In genomic region chr1:101174722-101175121, GRCh38 we compare ENCODE assay signal across 14 cellular contexts.
DNase-seq lines count a peak whose midpoint lies in the region; ATAC-seq, FAIRE-seq and TF ChIP-seq lines count a peak whose summit lies in the region.
"Had no signal": no experiment of that assay in that cellular context is flagged by ENCODE, and none has a peak within 500 bp of the region (broad histone marks: within the 10 kb centered on the region; RNA-seq: fewer than 3 reads in every experiment).

No MANE protein-coding gene starts in this region.

- H3K23me2 ChIP-seq in H1 (ENCODE audit: low read depth, low read length): no peaks in the 10 kb centered on the region

- H2BK5ac ChIP-seq in H1 (ENCODE audit: low read depth, low read length): no peak overlapping the region
- H2BK5ac ChIP-seq in trophoblast cell (ENCODE audit: low read depth, low read length, poor library complexity): no peak overlapping the region

- no peak overlapping the region for H2BK15ac ChIP-seq in H1 (ENCODE audit: low read length)

- H4K91ac ChIP-seq in H1 (replicated peaks; ENCODE audit: insufficient read length, low read length): no peak overlapping the region
- no peak overlapping the region for H4K91ac ChIP-seq in trophoblast cell (ENCODE audit: low read depth, low read length)

- H3K14ac ChIP-seq in H1 (ENCODE audit: insufficient read length) (no peak overlapping the region), trophoblast cell (ENCODE audit: low read length) (no peak overlapping the region)

- no peaks in the 10 kb centered on the region for H4K20me1 ChIP-seq in H1 (replicated peaks in 1 of 2; ENCODE audit: control insufficient read depth in 1 of 2, insufficient read depth in 2 of 2, low read length in 2 of 2)

- no peak for TF ChIP-seq EP300 in H1 (IDR thresholded peaks at IDR 0.05; ENCODE audit: borderline replicate concordance in 1 of 2, low read depth in 2 of 2, low read length in 2 of 2)

- no peak overlapping the region for H3K4me3 Mint-ChIP-seq in activated T-cell treated with anti-CD3 and anti-CD28 coated beads, Interleukin-2, amount 50 U/mL, for 24 hours
- no peak overlapping the region for H3K4me3 Mint-ChIP-seq in CD8-positive, alpha-beta T cell
- H3K4me3 Mint-ChIP-seq: activated CD8-positive, alpha-beta memory T cell treated with anti-CD3 and anti-CD28 coated beads, Interleukin-2, amount 10 ng/mL, durations not matched to agents 7 days and 5 days had no signal

- no peak overlapping the region for H2BK20ac ChIP-seq in H1 (ENCODE audit: low read length)

- H3K4me3 ChIP-seq in H1 (ENCODE audit: extremely low read depth in 1 of 4, insufficient read depth in 2 of 4, low read depth in 3 of 4, low read length in 4 of 4): no peak overlapping the region
- H3K4me3 ChIP-seq in trophoblast cell (ENCODE audit: low read depth, low read length): no peak overlapping the region
- H3K4me3 ChIP-seq in CD8-positive, alpha-beta T cell (ENCODE audit: low read depth, low read length): no peak overlapping the region
- H3K4me3 ChIP-seq: A549 had no signal

- peaks cover 62% of the 10 kb centered on the region for H3K4me1 Mint-ChIP-seq in activated T-cell treated with anti-CD3 and anti-CD28 coated beads, Interleukin-2, amount 50 U/mL, for 24 hours (ENCODE audit: low read depth)
- H3K4me1 Mint-ChIP-seq in CD8-positive, alpha-beta T cell (ENCODE audit: low read depth): peaks cover 19% of the 10 kb centered on the region

- H3K9ac ChIP-seq in H1 (replicated peaks in 1 of 4; ENCODE audit: extremely low read depth in 1 of 4, low read depth in 3 of 4, low read length in 3 of 4) (no peak overlapping the region), trophoblast cell (ENCODE audit: low read length) (no peak overlapping the region)

- H2AK5ac ChIP-seq in H1 (ENCODE audit: low read depth, low read length) (no peak overlapping the region), trophoblast cell (ENCODE audit: low read length) (no peak overlapping the region)

- H3K4me1 ChIP-seq in H1 (replicated peaks in 1 of 4; ENCODE audit: control insufficient read depth in 3 of 4, insufficient read depth in 4 of 4, low read length in 3 of 4) (no peaks in the 10 kb centered on the region), trophoblast cell (ENCODE audit: control insufficient read depth in 1 of 2, insufficient read depth in 2 of 2, low read length in 2 of 2) (no peaks in the 10 kb centered on the region)
- H3K4me1 ChIP-seq in CD8-positive, alpha-beta T cell (ENCODE audit: insufficient read depth, low read length): peaks cover 16% of the 10 kb centered on the region
- H3K4me1 ChIP-seq: A549 had no signal

- intact Hi-C loops in CD8-positive, alpha-beta T cell (cut with DNase I, micrococcal nuclease): loop anchor here (5.0 kb wide), 2 partner anchors 32 to 63 kb away; partner anchors contain the start of gene S1PR1 (in 1 of the 2)

- no peak overlapping the region for H3K23ac ChIP-seq in H1 (ENCODE audit: insufficient read length)
- H3K23ac ChIP-seq in trophoblast cell (ENCODE audit: low read length): no peak overlapping the region

- no peak overlapping the region for H3K4me2 ChIP-seq in H1 (ENCODE audit: insufficient read depth in 1 of 2, low read depth in 2 of 2, low read length in 2 of 2)
- H3K4me2 ChIP-seq in trophoblast cell (ENCODE audit: low read length): peak overlapping the region; percentile 34
- H3K4me2 ChIP-seq: A549 had no signal

- no peak overlapping the region for H4K5ac ChIP-seq in H1 (ENCODE audit: insufficient read length, low read depth, low read length)

- no peak for TF ChIP-seq CTCF in H1 (IDR thresholded peaks at IDR 0.05; ENCODE audit: control extremely low read depth in 1 of 3, insufficient read depth in 1 of 3, low read depth in 1 of 3, low read length in 3 of 3)
- no peak for TF ChIP-seq CTCF in CD8-positive, alpha-beta T cell (IDR thresholded peaks at IDR 0.05)

- CTCF ChIA-PET in H1 (lab: Charles Lee; ENCODE audit: partially characterized antibody): interaction anchor here (0.7 to 1.5 kb wide), 4 partner anchors 10 to 134 kb away, joined by 3 to 4 read pairs (median 4); no protein-coding TSS in a partner anchor
- CTCF ChIA-PET in CD8-positive, alpha-beta T cell (lab: Charles Lee): interaction anchor here (1.0 kb wide), 1 partner anchor 11 kb away, joined by 4 read pairs; no protein-coding TSS in a partner anchor

- H4K8ac ChIP-seq in H1 (ENCODE audit: extremely low read depth, insufficient read depth, low read length): no peak overlapping the region
- H4K8ac ChIP-seq in trophoblast cell (ENCODE audit: low read depth, low read length): no peak overlapping the region

- H3K27ac Mint-ChIP-seq in activated T-cell treated with anti-CD3 and anti-CD28 coated beads, Interleukin-2, amount 50 U/mL, for 24 hours: peak overlapping the region; percentile 81
- no peak overlapping the region for H3K27ac Mint-ChIP-seq in CD8-positive, alpha-beta T cell

- no peak overlapping the region for H3K18ac ChIP-seq in H1 (ENCODE audit: extremely low read depth, low read length)
- no peak overlapping the region for H3K18ac ChIP-seq in trophoblast cell (ENCODE audit: low read length)

- H2BK12ac ChIP-seq in H1 (ENCODE audit: low read depth, low read length): no peak overlapping the region
- H2BK12ac ChIP-seq in trophoblast cell (ENCODE audit: low read length): no peak overlapping the region

- H3K27ac ChIP-seq in H1 (ENCODE audit: low read depth, low read length) (no peak overlapping the region), trophoblast cell (ENCODE audit: low read depth, low read length) (no peak overlapping the region)
- no peak overlapping the region for H3K27ac ChIP-seq in CD8-positive, alpha-beta T cell (ENCODE audit: low read depth, low read length)
- H3K27ac ChIP-seq: A549 had no signal

- H3K9me3 ChIP-seq in H1 (ENCODE audit: insufficient read depth in 2 of 2, low read depth in 1 of 2, low read length in 1 of 2) (no peaks in the 10 kb centered on the region), trophoblast cell (ENCODE audit: insufficient read depth, low read depth, low read length) (no peaks in the 10 kb centered on the region)
- H3K9me3 ChIP-seq in CD8-positive, alpha-beta T cell (ENCODE audit: low read length): no peaks in the 10 kb centered on the region
- H3K9me3 ChIP-seq: A549 had no signal

- no peaks in the 10 kb centered on the region for H3K27me3 Mint-ChIP-seq in activated T-cell treated with anti-CD3 and anti-CD28 coated beads, Interleukin-2, amount 50 U/mL, for 24 hours
- H3K27me3 Mint-ChIP-seq in CD8-positive, alpha-beta T cell (ENCODE audit: low read depth): no peaks in the 10 kb centered on the region
- H3K27me3 Mint-ChIP-seq: activated CD8-positive, alpha-beta memory T cell treated with anti-CD3 and anti-CD28 coated beads, Interleukin-2, amount 10 ng/mL, durations not matched to agents 7 days and 5 days had no signal

- no peaks in the 10 kb centered on the region for H3K36me3 ChIP-seq in H1 (ENCODE audit: control insufficient read depth in 2 of 4, insufficient read depth in 4 of 4, low read length in 3 of 4)
- no peaks in the 10 kb centered on the region for H3K36me3 ChIP-seq in trophoblast cell (ENCODE audit: control insufficient read depth in 1 of 2, insufficient read depth in 2 of 2, low read length in 2 of 2)
- H3K36me3 ChIP-seq in CD8-positive, alpha-beta T cell (ENCODE audit: insufficient read depth, low read length): no peaks in the 10 kb centered on the region

- no peaks in the 10 kb centered on the region for H3K36me3 Mint-ChIP-seq in activated T-cell treated with anti-CD3 and anti-CD28 coated beads, Interleukin-2, amount 50 U/mL, for 24 hours (ENCODE audit: low read depth)
- H3K36me3 Mint-ChIP-seq in CD8-positive, alpha-beta T cell: no peaks in the 10 kb centered on the region

- no peak for TF ChIP-seq POLR2A in H1 (IDR thresholded peaks at IDR 0.05; ENCODE audit: control extremely low read depth in 1 of 2, low read depth in 2 of 2, low read length in 2 of 2)

- no peak for DNase-seq in activated T-cell treated with anti-CD3 and anti-CD28 coated beads, Interleukin-2, amount 50 U/mL, for 24 hours
- DNase-seq in activated T-cell treated with anti-CD3 and anti-CD28 coated beads, Interleukin-2, amount 50 U/mL, for 1 hour: no peak
- DNase-seq in RKO (ENCODE audit: low spot score) (peak; percentile 35), H1 (ENCODE audit: low read depth in 1 of 2, low spot score in 2 of 2) (no peak), trophoblast cell (peak; percentile 72 to 92), NCI-H1694 treated with DMSO at 0.1 percent for 48 hours (lab: John Stamatoyannopoulos, UW) (no peak)
- DNase-seq in stimulated activated CD4-positive, alpha-beta T cell treated with anti-CD3 and anti-CD28 coated beads, Interleukin-12 subunit alpha, Interleukin-12 subunit beta, amount 100 ng/mL, for 4 hours: no peak
- DNase-seq in CD8-positive, alpha-beta T cell: no peak
- DNase-seq: activated CD8-positive, alpha-beta memory T cell treated with anti-CD3 and anti-CD28 coated beads, Interleukin-2, amount 10 ng/mL, durations not matched to agents 7 days and 5 days; central memory CD4-positive, alpha-beta T cell; NCI-H1048; retina had no signal

- H3K9me3 Mint-ChIP-seq in activated T-cell treated with anti-CD3 and anti-CD28 coated beads, Interleukin-2, amount 50 U/mL, for 24 hours: peaks cover 4% of the 10 kb centered on the region
- H3K9me3 Mint-ChIP-seq in CD8-positive, alpha-beta T cell: no peaks in the 10 kb centered on the region

- peak; percentile 7 for FAIRE-seq in H1 (lab: Jason Lieb, UNC)
- FAIRE-seq: A549, G401.6 had no signal

- WGBS in H1 (ENCODE audit: extremely low coverage in 1 of 2, insufficient coverage in 1 of 2, insufficient read length in 1 of 2, insufficient replicate concordance in 2 of 2, low coverage in 1 of 2, low lambda C conversion rate in 2 of 2, missing lambda C conversion rate in 1 of 2), 2 experiments: 88% methylated on average over 5 of the region's 5 CpGs; no CpG with 5 or more reads in 1 of the 2 experiments
- WGBS in trophoblast cell (ENCODE audit: extremely low coverage, insufficient coverage, insufficient read length): no CpG with 5 or more reads among the region's 5 CpGs

- POLR2A ChIA-PET in H1 (lab: Charles Lee; ENCODE audit: partially characterized antibody): no interaction called here
- POLR2A ChIA-PET in CD8-positive, alpha-beta T cell (lab: Charles Lee): interaction anchor here (0.8 kb wide), 1 partner anchor 9 kb away, joined by 3 read pairs; no protein-coding TSS in a partner anchor

- H2AFZ ChIP-seq in H1 (ENCODE audit: low read length): no peak overlapping the region
- H2AFZ ChIP-seq in trophoblast cell (ENCODE audit: insufficient read depth, low read length, poor library complexity): no peak overlapping the region

- H3K56ac ChIP-seq in H1 (replicated peaks; ENCODE audit: insufficient read length, low read depth, low read length): no peak overlapping the region

- H3K4ac ChIP-seq in H1 (replicated peaks; ENCODE audit: insufficient read length, low read depth, low read length) (no peak overlapping the region), trophoblast cell (ENCODE audit: low read depth, low read length) (no peak overlapping the region)

- no peak for ATAC-seq in CD8-positive, alpha-beta T cell
- ATAC-seq: A549; activated CD8-positive, alpha-beta memory T cell treated with anti-CD3 and anti-CD28 coated beads, Interleukin-2, amount 10 ng/mL, durations not matched to agents 7 days and 5 days had no signal

- H2BK120ac ChIP-seq in H1 (replicated peaks; ENCODE audit: low read depth, low read length) (no peak overlapping the region), trophoblast cell (ENCODE audit: insufficient read depth, low read length, poor library complexity) (no peak overlapping the region)

- H3K27me3 ChIP-seq in H1 (replicated peaks in 1 of 4; ENCODE audit: control insufficient read depth in 3 of 4, extremely low read depth in 1 of 4, insufficient read depth in 3 of 4, low read length in 3 of 4) (no peaks in the 10 kb centered on the region), trophoblast cell (ENCODE audit: insufficient read depth, low read length) (no peaks in the 10 kb centered on the region)
- no peaks in the 10 kb centered on the region for H3K27me3 ChIP-seq in CD8-positive, alpha-beta T cell (ENCODE audit: insufficient read depth, low read length)

- H3K79me2 ChIP-seq in H1 (ENCODE audit: control insufficient read depth in 1 of 2, insufficient read depth in 2 of 2, low read length in 2 of 2): no peaks in the 10 kb centered on the region
- H3K79me2 ChIP-seq in trophoblast cell (ENCODE audit: control insufficient read depth, insufficient read depth, low read length, poor library complexity): no peaks in the 10 kb centered on the region

- H3K79me1 ChIP-seq in H1 (ENCODE audit: low read depth, low read length): no peaks in the 10 kb centered on the region
- no peaks in the 10 kb centered on the region for H3K79me1 ChIP-seq in trophoblast cell (ENCODE audit: low read length)

- no peak overlapping the region for H4K12ac ChIP-seq in trophoblast cell (ENCODE audit: low read depth, low read length)

- TF ChIP-seq RAD21 in H1 (IDR thresholded peaks at IDR 0.05 in 1 of 2, conservative IDR thresholded peaks at IDR 0.05 in 1 of 2; ENCODE audit: low read depth in 2 of 2, low read length in 2 of 2): no peak

Comparison
In these comparisons a context has a peak if more than half of its experiments do, and no peak if none do; other contexts are left out.
1. DNase-seq: peak in RKO (single experiment) and trophoblast cell (2 of 2); none in activated T-cell treated with anti-CD3 and anti-CD28 coated beads, Interleukin-2, amount 50 U/mL, for 24 hours (single experiment), activated T-cell treated with anti-CD3 and anti-CD28 coated beads, Interleukin-2, amount 50 U/mL, for 1 hour (single experiment), H1 (0 of 2), NCI-H1694 treated with DMSO at 0.1 percent for 48 hours (single experiment), stimulated activated CD4-positive, alpha-beta T cell treated with anti-CD3 and anti-CD28 coated beads, Interleukin-12 subunit alpha, Interleukin-12 subunit beta, amount 100 ng/mL, for 4 hours (single experiment) and CD8-positive, alpha-beta T cell (0 of 7).